Comparison of ENCODE assay signal across 16 cellular contexts in genomic region chr7:65247491-65247890, GRCh38.
DNase-seq lines count a peak whose midpoint lies in the region; ATAC-seq and TF ChIP-seq lines count a peak whose summit lies in the region.
"Had no signal": no experiment of that assay in that cellular context is flagged by ENCODE, and none has a peak within 500 bp of the region (broad histone marks: within the 10 kb centered on the region; RNA-seq: fewer than 3 reads in every experiment).

No MANE protein-coding gene starts in this region.

- peak overlapping the region; percentile 1 for H3K56ac ChIP-seq in H9 (ENCODE audit: insufficient read length, low read depth, low read length)

- no peak overlapping the region for H4K8ac ChIP-seq in H9 (replicated peaks; ENCODE audit: insufficient read length, low read depth, low read length)

- H3K36me3 ChIP-seq in WERI-Rb-1: no peaks in the 10 kb centered on the region

- WGBS in H9 (ENCODE audit: extremely low coverage, insufficient read length, low lambda C conversion rate): no CpG with 5 or more reads among the region's 5 CpGs

- H3K4me3 ChIP-seq in WERI-Rb-1 (ENCODE audit: low read depth, low read length): no peak overlapping the region
- H3K4me3 ChIP-seq: K562 had no signal

- H3K4me3 Mint-ChIP-seq in H9 (no peak overlapping the region), endothelial cell (ENCODE audit: unreplicated experiment) (no peak overlapping the region)
- H3K4me3 Mint-ChIP-seq: CD4-positive, alpha-beta T cell; HFFc6 had no signal

- H4K5ac ChIP-seq in H9 (ENCODE audit: insufficient read length, low read depth, low read length): no peak overlapping the region

- ATAC-seq in HG02642 (IDR thresholded peaks at IDR 0.05; ENCODE audit: poor library complexity, unreplicated experiment): no peak
- ATAC-seq: HCT116, K562 had no signal

- H3K79me2 ChIP-seq in H9 (ENCODE audit: insufficient read depth, low read length): no peaks in the 10 kb centered on the region

- H4K20me1 ChIP-seq in H9 (ENCODE audit: control insufficient read depth, insufficient read depth, insufficient read length): no peaks in the 10 kb centered on the region

- no peak overlapping the region for H3K4ac ChIP-seq in H9 (ENCODE audit: low read depth, low read length)

- no peaks in the 10 kb centered on the region for H3K79me1 ChIP-seq in H9 (ENCODE audit: insufficient read depth, low read depth, low read length, poor library complexity, severe bottlenecking)

- no peak overlapping the region for H3K18ac ChIP-seq in H9 (ENCODE audit: insufficient read length, low read depth, low read length)

- H3K27me3 ChIP-seq in H9 (ENCODE audit: insufficient read depth, low read length) (no peaks in the 10 kb centered on the region), WERI-Rb-1 (ENCODE audit: insufficient read depth, low read depth, severe bottlenecking) (no peaks in the 10 kb centered on the region)

- no peak overlapping the region for H2BK20ac ChIP-seq in H9 (ENCODE audit: low read depth, low read length, poor library complexity, severe bottlenecking)

- no peak overlapping the region for H2AK5ac ChIP-seq in H9 (ENCODE audit: insufficient read length, low read length)

- DNase-seq in H9 (no peak), WERI-Rb-1 (no peak), endothelial cell (ENCODE audit: low spot score) (no peak), posterior vena cava (ENCODE audit: low spot score) (peak; percentile 20), NCI-H2029 (lab: John Stamatoyannopoulos, UW) (no peak), H4 (ENCODE audit: low spot score) (no peak)
- DNase-seq: ACHN; Calu3; CD4-positive, alpha-beta T cell; DMS79 treated with DMSO at 0.1 percent for 48 hours; HFFc6; IMR-90 had no signal

- no peak overlapping the region for H3T11ph ChIP-seq in H9 (ENCODE audit: low read length)

- H3K27ac ChIP-seq in H9 (ENCODE audit: insufficient read length, low read depth, low read length) (no peak overlapping the region), WERI-Rb-1 (no peak overlapping the region)
- H3K27ac ChIP-seq: C4-2B had no signal

- H3K9me3 Mint-ChIP-seq in H9: no peaks in the 10 kb centered on the region
- no peaks in the 10 kb centered on the region for H3K9me3 Mint-ChIP-seq in endothelial cell (ENCODE audit: unreplicated experiment)
- H3K9me3 Mint-ChIP-seq: CD4-positive, alpha-beta T cell had no signal

- no peak overlapping the region for H2AFZ ChIP-seq in H9 (ENCODE audit: low read length)

- H3K27me3 Mint-ChIP-seq in H9 (ENCODE audit: low read depth): no peaks in the 10 kb centered on the region; the same call in 1 of the 2 replicates
- peaks cover 7% of the 10 kb centered on the region for H3K27me3 Mint-ChIP-seq in endothelial cell (ENCODE audit: unreplicated experiment)

- H3K23me2 ChIP-seq in H9 (ENCODE audit: insufficient read length, low read depth, low read length, poor library complexity, severe bottlenecking): peaks cover 5% of the 10 kb centered on the region

- no peak overlapping the region for H3K14ac ChIP-seq in H9 (ENCODE audit: insufficient read depth, low read length)

- no peak overlapping the region for H3K9ac ChIP-seq in H9 (ENCODE audit: extremely low read depth, insufficient read length, low read length)

- TF ChIP-seq CTCF in H9 (conservative IDR thresholded peaks at IDR 0.05): no peak; the same call in 2 of the 3 replicates
- 0 out of 2 replicates have a peak, but pooled peaks have one; percentile 24 for TF ChIP-seq CTCF in WERI-Rb-1 (IDR thresholded peaks at IDR 0.05; ENCODE audit: low read depth, low read length)
- no peak for TF ChIP-seq CTCF in endothelial cell (IDR thresholded peaks at IDR 0.05; ENCODE audit: unreplicated experiment)

- no peak overlapping the region for H2BK12ac ChIP-seq in H9 (ENCODE audit: insufficient read length, low read depth, low read length)

- H2BK120ac ChIP-seq in H9 (ENCODE audit: low read depth, low read length, poor library complexity, severe bottlenecking): no peak overlapping the region

- no peaks in the 10 kb centered on the region for H3K9me3 ChIP-seq in H9 (ENCODE audit: control insufficient read depth, low read depth, low read length)
- H3K9me3 ChIP-seq in WERI-Rb-1 (ENCODE audit: severe bottlenecking): no peaks in the 10 kb centered on the region

- H3K23ac ChIP-seq in H9 (ENCODE audit: insufficient read length, low read depth, low read length): no peak overlapping the region

- no peak overlapping the region for H4K91ac ChIP-seq in H9 (ENCODE audit: insufficient read length, low read depth, low read length)

- H3K4me2 ChIP-seq in H9 (ENCODE audit: insufficient read depth, insufficient read length, low read length): no peak overlapping the region

- H3K4me1 ChIP-seq in H9 (ENCODE audit: insufficient read depth, low read length): no peaks in the 10 kb centered on the region; the same call in 1 of the 2 replicates

- H2BK15ac ChIP-seq in H9 (ENCODE audit: low read depth, low read length): no peak overlapping the region

- H3K4me1 Mint-ChIP-seq in H9 (peaks cover 27 to 34% of the 10 kb centered on the region in 2 experiments), endothelial cell (ENCODE audit: unreplicated experiment) (peaks cover 42% of the 10 kb centered on the region)

- H3K27ac Mint-ChIP-seq in H9: no peak overlapping the region
- H3K27ac Mint-ChIP-seq in endothelial cell (ENCODE audit: unreplicated experiment): peak overlapping the region; percentile 14
- H3K27ac Mint-ChIP-seq: CD4-positive, alpha-beta T cell; HFFc6 had no signal

- no peak overlapping the region for H2BK5ac ChIP-seq in H9 (ENCODE audit: insufficient read length, low read length)

- intact Hi-C loops in posterior vena cava (cut with DNase I): no loop called here

- no peaks in the 10 kb centered on the region for H3K36me3 Mint-ChIP-seq in H9 (ENCODE audit: insufficient read depth in 1 of 3, low read depth in 3 of 3)
- H3K36me3 Mint-ChIP-seq in endothelial cell (ENCODE audit: low read depth, unreplicated experiment): peaks cover 4% of the 10 kb centered on the region
